ENCODE assay signal across 10 cellular contexts in genomic region chr7:34153680-34154270, GRCh38.
"Had no signal": no experiment of that assay in that cellular context is flagged by ENCODE, and none has a peak within 500 bp of the region (broad histone marks: within the 10 kb centered on the region; RNA-seq: fewer than 3 reads in every experiment).

No MANE protein-coding gene starts in this region.

- H3K27me3 ChIP-seq: adrenal gland, body of pancreas, heart left ventricle had no signal

- H3K4me3 ChIP-seq: adrenal gland, body of pancreas, heart left ventricle, thoracic aorta had no signal

- DNase-seq: activated CD4-positive, alpha-beta T cell treated with anti-CD3 and anti-CD28 coated beads, Interleukin-2, amount 10 ng/mL, durations not matched to agents 24 days and 14 days; activated naive CD4-positive, alpha-beta T cell treated with Interleukin-2 at 50 U/mL for 16 hours; adrenal gland; body of pancreas; heart left ventricle; stimulated activated CD4-positive, alpha-beta T cell treated with anti-CD3 and anti-CD28 coated beads, Interleukin-4, amount 100 ng/mL, for 1 hour; stimulated activated CD8-positive, alpha-beta memory T cell treated with anti-CD3 and anti-CD28 coated beads, Interleukin-4, amount 100 ng/mL, for 48 hours; stimulated activated naive CD8-positive, alpha-beta T cell treated with anti-CD3 and anti-CD28 coated beads, Interleukin-15, Interleukin-2, amounts not matched to agents 100 U/mL and 50 U/mL, for 24 hours had no signal

- H3K4me1 ChIP-seq: adrenal gland had no signal

- ATAC-seq: body of pancreas; heart left ventricle; stimulated activated naive CD8-positive, alpha-beta T cell treated with anti-CD3 and anti-CD28 coated beads, Interleukin-15, Interleukin-2, amounts not matched to agents 100 U/mL and 50 U/mL, for 24 hours; WTC11 had no signal

- H3K9me3 ChIP-seq: adrenal gland, body of pancreas, heart left ventricle, thoracic aorta had no signal

- H3K27ac ChIP-seq: adrenal gland, body of pancreas, heart left ventricle, thoracic aorta had no signal

- H3K36me3 ChIP-seq: adrenal gland, heart left ventricle, thoracic aorta had no signal
